ENCODE assay signal across 8 cellular contexts in the genomic region with DNA sequence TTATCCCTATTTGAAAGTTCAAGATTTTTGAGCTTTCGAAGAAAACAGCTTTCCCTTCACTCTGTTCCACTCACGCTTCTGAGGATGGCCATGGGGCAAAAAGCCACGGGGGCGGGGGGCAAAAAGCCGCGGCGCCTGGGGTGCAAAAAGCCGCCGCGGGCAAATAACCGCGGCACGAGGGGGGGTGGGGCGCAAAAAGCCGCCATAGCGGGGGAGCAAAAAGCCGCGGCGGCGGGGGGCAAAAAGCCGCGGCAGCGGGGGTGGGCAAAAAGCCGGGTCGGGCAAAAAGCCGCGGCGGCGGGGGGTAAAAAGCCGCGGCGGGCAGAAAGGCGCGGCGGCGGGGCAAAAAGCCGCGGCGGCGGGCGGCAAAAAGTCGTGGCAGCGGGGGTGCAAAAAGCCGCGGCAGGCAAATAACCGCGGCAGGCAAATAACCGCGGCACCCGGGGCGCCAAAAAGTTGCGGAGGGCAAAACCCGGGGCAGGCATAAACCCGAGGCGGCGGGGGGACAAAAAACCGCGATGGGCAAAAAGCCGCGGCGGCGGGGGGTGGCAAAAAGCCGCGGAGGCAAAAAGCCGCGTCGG.
DNase-seq lines count a peak whose midpoint lies in the region; ATAC-seq and TF ChIP-seq lines count a peak whose summit lies in the region.
"Not testable (repeated sequence)": the region's sequence is repeated elsewhere in the genome, so short reads cannot be mapped to it uniquely, and the experiment has no call there.

No MANE protein-coding gene starts in this region.

- H3K4me1 Mint-ChIP-seq in activated CD8-positive, alpha-beta T cell treated with anti-CD3 and anti-CD28 coated beads for 36 hours (ENCODE audit: low read depth), result not testable (repeated sequence)

- not testable (repeated sequence) for H3K36me3 ChIP-seq in BLaER1 treated with 17β-estradiol and CSF1 and Interleukin-3, amounts not matched to agents 10 nM and 100 nM; MG63; mesendoderm (ENCODE audit: control insufficient read depth, insufficient read depth, low read length); suprapubic skin

- H2BK15ac ChIP-seq in mesendoderm (replicated peaks; ENCODE audit: low read depth), result not testable (repeated sequence)

- H3K9me3 Mint-ChIP-seq in activated CD8-positive, alpha-beta T cell treated with anti-CD3 and anti-CD28 coated beads for 36 hours, result not testable (repeated sequence)

- not testable (repeated sequence) for H3K18ac ChIP-seq in mesendoderm (ENCODE audit: low read length)

- not testable (repeated sequence) for H3K27ac Mint-ChIP-seq in activated CD8-positive, alpha-beta T cell treated with anti-CD3 and anti-CD28 coated beads for 36 hours

- H4K20me1 ChIP-seq in BLaER1 treated with 17β-estradiol and CSF1 and Interleukin-3, amounts not matched to agents 10 nM and 100 nM, result not testable (repeated sequence)

- not testable (repeated sequence) for H3K9ac ChIP-seq in BLaER1 treated with 17β-estradiol and CSF1 and Interleukin-3, amounts not matched to agents 10 nM and 100 nM; mesendoderm (ENCODE audit: low read length)

- intact Hi-C loops in activated CD8-positive, alpha-beta T cell treated with anti-CD3 and anti-CD28 coated beads for 36 hours (cut with micrococcal nuclease), result not testable (repeated sequence)

- CTCF ChIA-PET in activated CD8-positive, alpha-beta T cell treated with anti-CD3 and anti-CD28 coated beads for 36 hours (lab: Charles Lee), result not testable (repeated sequence)

- not testable (repeated sequence) for H2BK5ac ChIP-seq in mesendoderm (ENCODE audit: low read length)

- not testable (repeated sequence) for TF ChIP-seq EP300 in suprapubic skin (IDR thresholded peaks at IDR 0.05)

- in situ Hi-C loops in astrocyte of the spinal cord (cut with HindIII; ENCODE audit: low sequenced_read_pairs), result not testable (repeated sequence)

- peak overlapping the region in 4 of 11 experiments; percentile 38 to 50 (median 48); a peak in 6 of 22 replicates for H3K4me2 ChIP-seq in BLaER1 treated with 17β-estradiol and CSF1 and Interleukin-3, amounts not matched to agents 10 nM and 100 nM
- H3K4me2 ChIP-seq in mesendoderm (ENCODE audit: low read length), result not testable (repeated sequence)

- not testable (repeated sequence) for H2AK5ac ChIP-seq in mesendoderm (ENCODE audit: low read length)

- POLR2A ChIA-PET in activated CD8-positive, alpha-beta T cell treated with anti-CD3 and anti-CD28 coated beads for 36 hours (lab: Charles Lee), result not testable (repeated sequence)

- no CpG with 5 or more reads among the region's 67 CpGs for WGBS in mesendoderm (ENCODE audit: extremely low coverage, insufficient coverage, low lambda C conversion rate)
- WGBS in suprapubic skin, result no CpG with 5 or more reads among the region's 67 CpGs

- ATAC-seq in activated CD8-positive, alpha-beta T cell treated with anti-CD3 and anti-CD28 coated beads for 36 hours, result not testable (repeated sequence)

- not testable (repeated sequence) for H3K4ac ChIP-seq in mesendoderm (ENCODE audit: low read depth, low read length)

- not testable (repeated sequence) for H3K79me2 ChIP-seq in mesendoderm (ENCODE audit: control insufficient read depth, insufficient read depth, low read length)

- H3K4me3 ChIP-seq in BLaER1 treated with 17β-estradiol and CSF1 and Interleukin-3, amounts not matched to agents 10 nM and 100 nM, result peak overlapping the region in 6 of 10 experiments; percentile 29 to 58 (median 46); a peak in 7 of 20 replicates
- peak overlapping the region; percentile 46 for H3K4me3 ChIP-seq in MG63
- peak overlapping the region; percentile 38 for H3K4me3 ChIP-seq in astrocyte of the spinal cord (ENCODE audit: low read depth, low read length)
- H3K4me3 ChIP-seq in epithelial cell of proximal tubule (ENCODE audit: low read depth, low read length), result peak overlapping the region; percentile 47
- H3K4me3 ChIP-seq in mesendoderm (ENCODE audit: low read length), result not testable (repeated sequence)
- H3K4me3 ChIP-seq in suprapubic skin, result peak overlapping the region; percentile 49

- H3K56ac ChIP-seq in mesendoderm (ENCODE audit: low read length), result not testable (repeated sequence)

- H3K79me1 ChIP-seq in mesendoderm (ENCODE audit: low read length), result not testable (repeated sequence)

- not testable (repeated sequence) for H2BK120ac ChIP-seq in mesendoderm (ENCODE audit: low read depth, low read length)

- not testable (repeated sequence) for H3K36me3 Mint-ChIP-seq in activated CD8-positive, alpha-beta T cell treated with anti-CD3 and anti-CD28 coated beads for 36 hours (ENCODE audit: low read depth)

- DNase-seq in MG63 (peak; percentile 4), astrocyte of the spinal cord (ENCODE audit: low read depth, low spot score) (peak; percentile 2), mesendoderm (peak; percentile 0), retina (peak; percentile 10), suprapubic skin (ENCODE audit: low spot score in 2 of 2) (peak in 1 of 2 donors; percentile 35)
- DNase-seq in activated CD8-positive, alpha-beta T cell treated with anti-CD3 and anti-CD28 coated beads for 36 hours, result peak; percentile 1
- DNase-seq in epithelial cell of proximal tubule (ENCODE audit: low read depth), result not testable (repeated sequence)

- H3K27me3 Mint-ChIP-seq in activated CD8-positive, alpha-beta T cell treated with anti-CD3 and anti-CD28 coated beads for 36 hours, result peaks cover 12% of the 10 kb centered on the region

- not testable (repeated sequence) for H3K27ac ChIP-seq in BLaER1 treated with 17β-estradiol and CSF1 and Interleukin-3, amounts not matched to agents 10 nM and 100 nM; mesendoderm (ENCODE audit: low read depth, low read length); suprapubic skin

- H3K4me1 ChIP-seq in BLaER1 treated with 17β-estradiol and CSF1 and Interleukin-3, amounts not matched to agents 10 nM and 100 nM; mesendoderm (ENCODE audit: control insufficient read depth, low read depth, low read length); suprapubic skin: not testable (repeated sequence)

- H3K4me3 Mint-ChIP-seq in activated CD8-positive, alpha-beta T cell treated with anti-CD3 and anti-CD28 coated beads for 36 hours, result not testable (repeated sequence)

- not testable (repeated sequence) for H4K8ac ChIP-seq in mesendoderm (ENCODE audit: low read depth, low read length)

- H3K23ac ChIP-seq in mesendoderm (ENCODE audit: low read length), result not testable (repeated sequence)

- not testable (repeated sequence) for H3K9me3 ChIP-seq in BLaER1 treated with 17β-estradiol and CSF1 and Interleukin-3, amounts not matched to agents 10 nM and 100 nM (replicated peaks in 1 of 11); MG63; suprapubic skin

- not testable (repeated sequence) for H4K5ac ChIP-seq in mesendoderm (ENCODE audit: low read length)

- H3K27me3 ChIP-seq in BLaER1 treated with 17β-estradiol and CSF1 and Interleukin-3, amounts not matched to agents 10 nM and 100 nM, result peaks cover 17 to 40% (median 37%) of the 10 kb centered on the region in 11 experiments
- not testable (repeated sequence) for H3K27me3 ChIP-seq in MG63; mesendoderm (ENCODE audit: insufficient read depth, low read length, poor library complexity); suprapubic skin

- not testable (repeated sequence) for TF ChIP-seq POLR2A in suprapubic skin (IDR thresholded peaks at IDR 0.05)

- TF ChIP-seq CTCF in activated CD8-positive, alpha-beta T cell treated with anti-CD3 and anti-CD28 coated beads for 36 hours (IDR thresholded peaks at IDR 0.05); astrocyte of the spinal cord (IDR thresholded peaks at IDR 0.05; ENCODE audit: low read depth, low read length); epithelial cell of proximal tubule (conservative IDR thresholded peaks at IDR 0.05; ENCODE audit: low read depth, low read length); suprapubic skin (IDR thresholded peaks at IDR 0.05): not testable (repeated sequence)
